10 cellular contexts compared by ENCODE assay signal in the genomic region with DNA sequence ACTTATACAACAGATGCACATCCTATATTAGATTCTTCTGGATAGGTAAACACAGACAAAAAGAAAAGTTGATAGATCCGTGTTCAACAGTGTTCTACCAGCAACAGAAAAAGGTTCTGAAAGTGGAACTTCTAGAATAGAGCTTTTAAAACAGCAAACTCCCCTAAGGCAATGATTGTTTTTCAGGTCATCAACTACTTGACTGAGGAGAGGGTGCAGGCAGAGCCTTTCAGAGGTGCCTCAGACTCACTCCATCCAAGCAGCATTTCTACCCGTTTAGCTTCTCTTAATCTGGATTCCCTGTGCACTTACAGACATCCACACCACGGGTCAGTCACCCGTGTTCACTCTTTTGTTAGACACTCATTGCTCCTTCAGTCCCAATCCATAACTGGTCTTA.
DNase-seq lines count a peak whose midpoint lies in the region; ATAC-seq and TF ChIP-seq lines count a peak whose summit lies in the region.
"Had no signal": no experiment of that assay in that cellular context is flagged by ENCODE, and none has a peak within 500 bp of the region (broad histone marks: within the 10 kb centered on the region; RNA-seq: fewer than 3 reads in every experiment).

No MANE protein-coding gene starts in this region.

- TF ChIP-seq POLR2A in erythroblast (IDR thresholded peaks at IDR 0.05; ENCODE audit: low read length), result no peak

- peak; percentile 39 for DNase-seq in GM13976 (ENCODE audit: low spot score)
- peak; percentile 41 to 48 for DNase-seq in erythroblast (lab: John Stamatoyannopoulos, UW)
- no peak for DNase-seq in GM19238 (ENCODE audit: insufficient read length, low spot score)
- no peak for DNase-seq in stimulated activated CD4-positive, alpha-beta T cell treated with anti-CD3 and anti-CD28 coated beads, Interleukin-4, amount 100 ng/mL, for 24 hours
- DNase-seq in NCI-H2196 (lab: John Stamatoyannopoulos, UW; ENCODE audit: unreplicated experiment), result no peak
- DNase-seq in C1 segment of cervical spinal cord (lab: John Stamatoyannopoulos, UW), result no peak
- DNase-seq: NCI-H1105, SW 1271 had no signal

- TF ChIP-seq CTCF in GM13976 (IDR thresholded peaks at IDR 0.05; ENCODE audit: borderline replicate concordance, control extremely low read depth, extremely low read depth, insufficient read depth, missing control alignments), result no peak

- in situ Hi-C loops in GM13976 (cut with MboI; ENCODE audit: low sequenced_read_pairs, unreplicated experiment), result no loop called here

- peak; percentile 56 for ATAC-seq in GM21360 (IDR thresholded peaks at IDR 0.05; ENCODE audit: unreplicated experiment)
- peak; percentile 27 for ATAC-seq in HG03469 (IDR thresholded peaks at IDR 0.05; ENCODE audit: unreplicated experiment)

Comparison
In these comparisons a context has a peak if more than half of its experiments do, and no peak if none do; other contexts are left out.
1. DNase-seq: peak in GM13976 (single experiment) and erythroblast (2 of 2); none in GM19238 (single experiment), stimulated activated CD4-positive, alpha-beta T cell treated with anti-CD3 and anti-CD28 coated beads, Interleukin-4, amount 100 ng/mL, for 24 hours (single experiment), NCI-H2196 (single experiment) and C1 segment of cervical spinal cord (0 of 14).